Comparison of ENCODE assay signal across 8 cellular contexts in the genomic region with DNA sequence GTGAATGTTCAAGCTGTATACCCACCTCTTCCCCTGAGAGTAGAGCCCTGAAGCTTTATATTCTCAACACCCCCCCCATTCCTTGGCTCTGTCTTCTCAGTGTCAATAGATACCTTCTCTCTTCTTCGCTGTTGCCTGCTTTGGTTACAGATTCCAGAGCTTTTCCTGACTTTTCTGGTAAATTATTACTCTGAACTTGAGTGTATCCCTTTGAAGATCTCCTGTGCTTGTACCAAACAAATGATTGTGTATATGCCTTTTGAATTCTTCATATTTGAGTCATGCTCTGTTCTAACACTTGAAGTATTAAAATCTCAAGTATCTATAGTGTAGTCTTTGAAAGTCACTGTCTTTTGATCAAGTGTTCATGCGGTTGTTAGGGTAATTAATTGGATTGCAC. TPM values are rescaled to one million over a fixed set of nuclear protein-coding genes. Genes with fewer than 3 reads are reported as not detected.
A peak's percentile ranks its signal among the peaks of the same experiment; 100 is the strongest.
DNase-seq lines count a peak whose midpoint lies in the region; ATAC-seq and TF ChIP-seq lines count a peak whose summit lies in the region.
"Not testable (repeated sequence)": the region's sequence is repeated elsewhere in the genome, so short reads cannot be mapped to it uniquely, and the experiment has no call there.

No MANE protein-coding gene starts in this region.

- H3K36me3 ChIP-seq in IMR-90 (ENCODE audit: control insufficient read depth, insufficient read depth, low read length); gastrocnemius medialis: not testable (repeated sequence)

- not testable (repeated sequence) for H2BK20ac ChIP-seq in IMR-90 (ENCODE audit: low read depth, low read length)

- TF ChIP-seq CTCF in 22Rv1 (IDR thresholded peaks at IDR 0.05) = peak; percentile 26
- not testable (repeated sequence) for TF ChIP-seq CTCF in IMR-90 (conservative IDR thresholded peaks at IDR 0.05; ENCODE audit: low read depth, low read length); epithelial cell of proximal tubule (conservative IDR thresholded peaks at IDR 0.05; ENCODE audit: low read depth, low read length); gastrocnemius medialis (IDR thresholded peaks at IDR 0.05 in 4 of 5, conservative IDR thresholded peaks at IDR 0.05 in 1 of 5)

- in situ Hi-C loops in IMR-90 (cut with MboI; ENCODE audit: low sequenced_read_pairs); gastrocnemius medialis (cut with MboI; ENCODE audit: low sequenced_read_pairs in 4 of 4): not testable (repeated sequence)

- H2BK5ac ChIP-seq in IMR-90 (ENCODE audit: low read depth, low read length, poor library complexity, severe bottlenecking) = not testable (repeated sequence)

- dilution Hi-C loops in IMR-90 (cut with HindIII; ENCODE audit: low sequenced_read_pairs, unreplicated experiment) = not testable (repeated sequence)

- not testable (repeated sequence) for H3K18ac ChIP-seq in IMR-90 (ENCODE audit: low read depth, low read length)

- not testable (repeated sequence) for BruUV-seq in IMR-90 (replicated peaks; lab: Mats Ljungman, UMichigan)

- not testable (repeated sequence) for H3K4me3 ChIP-seq in IMR-90 (ENCODE audit: insufficient read depth, low read depth, low read length)
- peak overlapping the region; percentile 34 for H3K4me3 ChIP-seq in epithelial cell of proximal tubule (ENCODE audit: low read depth, low read length)
- H3K4me3 ChIP-seq in gastrocnemius medialis = peak overlapping the region in 2 of 4 donors; percentile 13 to 30

- H3K23ac ChIP-seq in IMR-90 (ENCODE audit: low read depth, low read length) = not testable (repeated sequence)

- not testable (repeated sequence) for H2BK120ac ChIP-seq in IMR-90 (ENCODE audit: low read depth, low read length)

- H2AFZ ChIP-seq in IMR-90 (replicated peaks; ENCODE audit: low read length, poor library complexity) = not testable (repeated sequence)

- not testable (repeated sequence) for H3K9me1 ChIP-seq in IMR-90 (ENCODE audit: insufficient read depth, low read length)

- peaks cover 12 to 14% of the 10 kb centered on the region in 2 experiments for H3K79me1 ChIP-seq in IMR-90 (ENCODE audit: low read depth in 1 of 2, low read length in 2 of 2)

- peak overlapping the region; percentile 82; the same call in 1 of the 2 replicates for H3K4me2 ChIP-seq in IMR-90 (ENCODE audit: low read depth, low read length)

- CTCF ChIA-PET in IMR-90 (lab: Yijun Ruan, JAX) = not testable (repeated sequence)

- not testable (repeated sequence) for H4K20me1 ChIP-seq in IMR-90 (ENCODE audit: insufficient read depth, low read length)

- not testable (repeated sequence) for H3K9ac ChIP-seq in IMR-90 (ENCODE audit: low read depth, low read length)

- H3K4ac ChIP-seq in IMR-90 (ENCODE audit: low read depth, low read length) = not testable (repeated sequence)

- not testable (repeated sequence) for H2AK9ac ChIP-seq in IMR-90 (replicated peaks; ENCODE audit: low read depth, low read length, poor library complexity)

- not testable (repeated sequence) for H2AK5ac ChIP-seq in IMR-90 (ENCODE audit: low read depth, low read length)

- not testable (repeated sequence) for H3K27me3 ChIP-seq in IMR-90 (ENCODE audit: control insufficient read depth, insufficient read depth, low read length); gastrocnemius medialis

- H3K56ac ChIP-seq in IMR-90 (ENCODE audit: extremely low read depth, insufficient read depth, low read length) = not testable (repeated sequence)

- not testable (repeated sequence) for TF ChIP-seq RAD21 in IMR-90 (IDR thresholded peaks at IDR 0.05; ENCODE audit: low read length)

- not testable (repeated sequence) for H4K91ac ChIP-seq in IMR-90 (ENCODE audit: insufficient read depth, low read depth, low read length)

- WGBS in IMR-90 (ENCODE audit: extremely low coverage in 2 of 2, insufficient read length in 1 of 2), 2 experiments = no CpG with 5 or more reads among the region's 2 CpGs

- intact Hi-C loops in IMR-90 (cut with micrococcal nuclease); gastrocnemius medialis (cut with DNase I; ENCODE audit: low total_unique reads): not testable (repeated sequence)

- not testable (repeated sequence) for H3K4me1 ChIP-seq in IMR-90 (ENCODE audit: control insufficient read depth, insufficient read depth, low read length)
- peaks cover 33 to 45% of the 10 kb centered on the region in 2 donors for H3K4me1 ChIP-seq in gastrocnemius medialis

- H3K27ac ChIP-seq in 22Rv1 = peak overlapping the region; percentile 71
- H3K27ac ChIP-seq in IMR-90 (ENCODE audit: insufficient read depth, low read length) = not testable (repeated sequence)
- peak overlapping the region; percentile 75 to 91 (median 82) for H3K27ac ChIP-seq in gastrocnemius medialis

- H4K8ac ChIP-seq in IMR-90 (ENCODE audit: low read depth in 2 of 2, low read length in 2 of 2) = not testable (repeated sequence)

- DNase-seq in EH (ENCODE audit: low read depth) (peak; percentile 6), IMR-90 (peak; percentile 25), SW480 (ENCODE audit: low spot score) (peak; percentile 12), amniotic epithelial cell (ENCODE audit: low read depth) (peak; percentile 36), epithelial cell of proximal tubule (ENCODE audit: low read depth) (peak; percentile 60), left kidney (ENCODE audit: low read depth, low spot score) (peak; percentile 51)
- DNase-seq in gastrocnemius medialis = not testable (repeated sequence)

- H4K5ac ChIP-seq in IMR-90 (ENCODE audit: low read depth, low read length) = not testable (repeated sequence)

- not testable (repeated sequence) for H2BK15ac ChIP-seq in IMR-90 (ENCODE audit: low read depth, low read length)

- POLR2A ChIA-PET in IMR-90 (lab: Charles Lee; ENCODE audit: unreplicated experiment) = not testable (repeated sequence)

- peak; percentile 77 for ATAC-seq in IMR-90 (ENCODE audit: low read depth)
- peak; percentile 15 to 32 for ATAC-seq in gastrocnemius medialis

- not testable (repeated sequence) for H3K14ac ChIP-seq in IMR-90 (replicated peaks; ENCODE audit: low read depth, low read length)

- TF ChIP-seq POLR2A in IMR-90 (IDR thresholded peaks at IDR 0.05; ENCODE audit: low read depth, low read length); gastrocnemius medialis (IDR thresholded peaks at IDR 0.05): not testable (repeated sequence)

- not testable (repeated sequence) for H3K9me3 ChIP-seq in IMR-90 (ENCODE audit: control insufficient read depth, insufficient read depth, low read length); gastrocnemius medialis

RNA-seq across cellular contexts. Expression of a gene that starts 32.0 kb away (rescaled TPM):
- total RNA-seq in IMR-90 (2012; rRNA removed) (12.0 and 22.8 TPM in 2 replicates), epithelial cell of proximal tubule (2.5 and 21.6 TPM in 2 replicates), gastrocnemius medialis (100 to 1,000 TPM; 127 to 207 (median 139) TPM)
- 8.1 and 8.5 TPM in 2 replicates for polyA plus RNA-seq in IMR-90 (2012; rRNA removed)
- polyA plus RNA-seq in IMR-90 (2012; cell fraction: cytosol; rRNA removed) = 1.3 and 2.5 TPM in 2 replicates
- 9.7 and 44.2 TPM in 2 replicates for polyA plus RNA-seq in IMR-90 (2012; cell fraction: nucleus; rRNA removed; ENCODE audit: low replicate concordance)

RNA-seq across cellular contexts. Expression of a gene that starts 38.8 kb away (rescaled TPM):
- total RNA-seq in IMR-90 (2012; rRNA removed) (53.6 and 61.1 TPM in 2 replicates), epithelial cell of proximal tubule (146 and 155 TPM in 2 replicates), gastrocnemius medialis (10 to 100 TPM in 2 of 4 donors, 1 to 10 TPM in 2; 6.7 to 15.0 (median 10.1) TPM)
- polyA plus RNA-seq in IMR-90 (2012; rRNA removed) = 72.7 and 74.7 TPM in 2 replicates
- polyA plus RNA-seq in IMR-90 (2012; cell fraction: cytosol; rRNA removed) = 19.6 and 34.4 TPM in 2 replicates
- polyA plus RNA-seq in IMR-90 (2012; cell fraction: nucleus; rRNA removed; ENCODE audit: low replicate concordance) = 7.6 and 20.9 TPM in 2 replicates
